In genomic region chr2:197293252-197294007, GRCh38 we compare ENCODE assay signal across 9 cellular contexts. TPM values are rescaled to one million over a fixed set of nuclear protein-coding genes. Genes with fewer than 3 reads are reported as not detected.
DNase-seq lines count a peak whose midpoint lies in the region; ATAC-seq and TF ChIP-seq lines count a peak whose summit lies in the region.
"Had no signal": no experiment of that assay in that cellular context is flagged by ENCODE, and none has a peak within 500 bp of the region (broad histone marks: within the 10 kb centered on the region; RNA-seq: fewer than 3 reads in every experiment).

No MANE protein-coding gene starts in this region.

- H3K4me2 ChIP-seq in OCI-LY1 (ENCODE audit: low read length): peak overlapping the region; percentile 51

- H3K9ac ChIP-seq in OCI-LY1 (ENCODE audit: low read length): peak overlapping the region; percentile 47
- H3K9ac ChIP-seq: parathyroid adenoma had no signal

- H3F3A ChIP-seq in OCI-LY1 (ENCODE audit: insufficient read depth, low read length): no peaks in the 10 kb centered on the region

- no peak overlapping the region for H2AFZ ChIP-seq in OCI-LY1 (ENCODE audit: low read length)
- H2AFZ ChIP-seq: parathyroid adenoma had no signal

- DNase-seq in CD4-positive, alpha-beta memory T cell: peak; percentile 41 to 79 (median 43)
- peak; percentile 44 for DNase-seq in germinal center (ENCODE audit: low spot score)
- no peak for DNase-seq in vagina (ENCODE audit: extremely low spot score in 2 of 2)
- DNase-seq in NCI-H2029 treated with DMSO at 0.1 percent for 48 hours (lab: John Stamatoyannopoulos, UW): no peak
- no peak for DNase-seq in omental fat pad (ENCODE audit: low spot score)

- CTCF ChIA-PET in CD4-positive, alpha-beta memory T cell (lab: Charles Lee; ENCODE audit: partially characterized antibody): interaction anchor here (0.7 to 5.5 kb wide), 12 partner anchors 11 to 102 kb away, joined by 3 to 39 read pairs (median 4); partner anchors contain the start of gene ANKRD44

- H3K27ac Mint-ChIP-seq in CD4-positive, alpha-beta memory T cell: peak overlapping the region; percentile 90 to 99 (median 96)

- POLR2A ChIA-PET in CD4-positive, alpha-beta memory T cell (lab: Charles Lee; ENCODE audit: partially characterized antibody): interaction anchor here (0.8 to 20.5 kb wide), 8 partner anchors 13 to 102 kb away, joined by 3 to 1065 read pairs (median 41); partner anchors contain the start of gene ANKRD44

- H3K9me3 Mint-ChIP-seq in CD4-positive, alpha-beta memory T cell: no peaks in the 10 kb centered on the region

- H3K27me3 Mint-ChIP-seq in CD4-positive, alpha-beta memory T cell: no peaks in the 10 kb centered on the region

- H3K36me3 Mint-ChIP-seq in CD4-positive, alpha-beta memory T cell: peaks cover 18 to 54% of the 10 kb centered on the region in 2 donors

- H3K9me2 ChIP-seq in OCI-LY1 (ENCODE audit: low read depth, low read length): no peaks in the 10 kb centered on the region

- H4K20me1 ChIP-seq in OCI-LY1 (ENCODE audit: insufficient read depth, low read length): no peaks in the 10 kb centered on the region

- no peaks in the 10 kb centered on the region for H3K9me3 ChIP-seq in CD4-positive, alpha-beta memory T cell (ENCODE audit: control insufficient read depth in 1 of 2, low read length in 2 of 2)
- H3K9me3 ChIP-seq in OCI-LY1 (ENCODE audit: low read length) (peaks cover 10% of the 10 kb centered on the region), vagina (no peaks in the 10 kb centered on the region)

- ATAC-seq in GM21515 (IDR thresholded peaks at IDR 0.05; ENCODE audit: unreplicated experiment): peak; percentile 25
- no peak for ATAC-seq in GM19351 (IDR thresholded peaks at IDR 0.05; ENCODE audit: unreplicated experiment)
- no peak for ATAC-seq in omental fat pad (ENCODE audit: low FRiP score)

- no peaks in the 10 kb centered on the region for H3K36me3 ChIP-seq in CD4-positive, alpha-beta memory T cell (ENCODE audit: insufficient read depth, low read length)
- peaks cover 59% of the 10 kb centered on the region for H3K36me3 ChIP-seq in OCI-LY1 (ENCODE audit: insufficient read depth, low read length)
- H3K36me3 ChIP-seq in vagina: no peaks in the 10 kb centered on the region

- H3K4me1 Mint-ChIP-seq in CD4-positive, alpha-beta memory T cell: peaks cover 69 to 94% (median 84%) of the 10 kb centered on the region in 4 donors

- H3K79me2 ChIP-seq in OCI-LY1 (ENCODE audit: insufficient read depth, low read length): peaks cover 72% of the 10 kb centered on the region

- intact Hi-C loops in CD4-positive, alpha-beta memory T cell (cut with micrococcal nuclease): loop anchor here (1.0 to 2.0 kb wide), 4 partner anchors 11 to 53 kb away; no protein-coding TSS in a partner anchor
- intact Hi-C loops in vagina (cut with DNase I): no loop called here

- H3K4me1 ChIP-seq in CD4-positive, alpha-beta memory T cell (ENCODE audit: insufficient read depth, low read length): peaks cover 100% of the 10 kb centered on the region
- H3K4me1 ChIP-seq in OCI-LY1 (ENCODE audit: insufficient read depth, low read length, severe bottlenecking): peaks cover 61% of the 10 kb centered on the region
- peaks cover 22% of the 10 kb centered on the region for H3K4me1 ChIP-seq in vagina
- H3K4me1 ChIP-seq: parathyroid adenoma had no signal

- peak overlapping the region in 1 of 2 donors; percentile 15 for H3K4me3 ChIP-seq in CD4-positive, alpha-beta memory T cell (ENCODE audit: low read length in 2 of 2)
- H3K4me3 ChIP-seq in OCI-LY1 (ENCODE audit: low read depth, low read length, poor library complexity, severe bottlenecking): peak overlapping the region; percentile 35
- H3K4me3 ChIP-seq in vagina: no peak overlapping the region

- no peak for TF ChIP-seq POLR2A in vagina (IDR thresholded peaks at IDR 0.05)

- no peaks in the 10 kb centered on the region for H3K27me3 ChIP-seq in CD4-positive, alpha-beta memory T cell (ENCODE audit: insufficient read depth, low read length)
- H3K27me3 ChIP-seq in OCI-LY1 (ENCODE audit: insufficient read depth, low read length) (no peaks in the 10 kb centered on the region), vagina (no peaks in the 10 kb centered on the region)

- peak overlapping the region; percentile 77 to 87 (median 82) for H3K4me3 Mint-ChIP-seq in CD4-positive, alpha-beta memory T cell

- H3K27ac ChIP-seq in CD4-positive, alpha-beta memory T cell (ENCODE audit: low read depth, low read length): peak overlapping the region; percentile 69
- peak overlapping the region; percentile 81 for H3K27ac ChIP-seq in OCI-LY1 (ENCODE audit: low read depth, low read length, poor library complexity, severe bottlenecking)
- H3K27ac ChIP-seq in vagina: peak overlapping the region; percentile 72
- H3K27ac ChIP-seq: parathyroid adenoma had no signal

- TF ChIP-seq CTCF in OCI-LY1 (IDR thresholded peaks at IDR 0.05; ENCODE audit: low read length) (no peak), vagina (IDR thresholded peaks at IDR 0.05) (no peak), omental fat pad (IDR thresholded peaks at IDR 0.05) (no peak)

RNA-seq across cellular contexts. Expression of gene ANKRD44, which starts 17.1 kb away (rescaled TPM):
- total RNA-seq in CD4-positive, alpha-beta memory T cell: 100 to 1,000 TPM; 229 to 248 TPM
- 10 to 100 TPM; 51.5 to 87.9 TPM for polyA plus RNA-seq in CD4-positive, alpha-beta memory T cell
- total RNA-seq in vagina (46.4 TPM), omental fat pad (10 to 100 TPM; 18.4 to 56.3 (median 30.1) TPM)

Comparison
In these comparisons a context has a peak if more than half of its experiments do, and no peak if none do; other contexts are left out.
1. DNase-seq: peak in CD4-positive, alpha-beta memory T cell (5 of 5) and germinal center (single experiment); none in vagina (0 of 2), NCI-H2029 treated with DMSO at 0.1 percent for 48 hours (single experiment) and omental fat pad (single experiment).
2. Peak in every context shown above with its lines, with median percentiles within 50 percentile points of each other: H3K27ac ChIP-seq.